8 cellular contexts compared by ENCODE assay signal in genomic region chr4:20544645-20545044, GRCh38.
DNase-seq lines count a peak whose midpoint lies in the region; ATAC-seq and TF ChIP-seq lines count a peak whose summit lies in the region.

No MANE protein-coding gene starts in this region.

- H3K36me3 ChIP-seq in HCT116 (ENCODE audit: control insufficient read depth in 1 of 2, insufficient read depth in 2 of 2, low read length in 2 of 2) (no peaks in the 10 kb centered on the region), OCI-LY3 (replicated peaks; ENCODE audit: low read depth, low read length) (no peaks in the 10 kb centered on the region), esophagus squamous epithelium (no peaks in the 10 kb centered on the region), psoas muscle (ENCODE audit: insufficient read depth in 1 of 2, low read depth in 1 of 2) (no peaks in the 10 kb centered on the region)

- no peaks in the 10 kb centered on the region for H3K9me2 ChIP-seq in HCT116 (ENCODE audit: insufficient read depth)

- H3K9me3 ChIP-seq in AG04450 (ENCODE audit: control insufficient read depth, insufficient read depth, low read length) (no peaks in the 10 kb centered on the region), HCT116 (ENCODE audit: control insufficient read depth in 1 of 2, insufficient read depth in 1 of 2, low read depth in 1 of 2, low read length in 2 of 2) (no peaks in the 10 kb centered on the region), OCI-LY3 (ENCODE audit: insufficient read depth, low read length) (no peaks in the 10 kb centered on the region), esophagus squamous epithelium (no peaks in the 10 kb centered on the region), psoas muscle (no peaks in the 10 kb centered on the region)

- ATAC-seq in HCT116 (peak; percentile 67; the same call in 1 of the 2 replicates), psoas muscle (peak in 2 of 4 donors; percentile 48 to 53), HG02610 (IDR thresholded peaks at IDR 0.05; ENCODE audit: unreplicated experiment) (no peak), GM18498 (IDR thresholded peaks at IDR 0.05; ENCODE audit: unreplicated experiment) (no peak)

- no peak overlapping the region for H2AFZ ChIP-seq in HCT116 (ENCODE audit: low read depth, low read length, poor library complexity, severe bottlenecking)
- H2AFZ ChIP-seq in OCI-LY3 (ENCODE audit: low read depth, low read length), result no peak overlapping the region

- CTCF ChIA-PET in AG04450 (lab: Charles Lee) (interaction anchor here (0.7 to 1.8 kb wide), 35 partner anchors 9 to 296 kb away, joined by 3 to 32 read pairs (median 5); no protein-coding TSS in a partner anchor), HCT116 (lab: Charles Lee) (interaction anchor here (1.6 kb wide), 2 partner anchors 123 to 141 kb away, joined by 4 to 6 read pairs; no protein-coding TSS in a partner anchor)

- H3K4me2 ChIP-seq in HCT116 (ENCODE audit: low read length), result no peak overlapping the region
- no peak overlapping the region for H3K4me2 ChIP-seq in OCI-LY3 (ENCODE audit: low read length)

- POLR2A ChIA-PET in AG04450 (lab: Yijun Ruan, JAX) (no interaction called here), HCT116 (lab: Charles Lee) (no interaction called here)

- TF ChIP-seq RAD21 in HCT116 (IDR thresholded peaks at IDR 0.05; ENCODE audit: low read depth), result peak; percentile 64

- no peaks in the 10 kb centered on the region for H4K20me1 ChIP-seq in HCT116 (ENCODE audit: insufficient read depth)
- H4K20me1 ChIP-seq in OCI-LY3 (ENCODE audit: insufficient read depth, low read length), result no peaks in the 10 kb centered on the region

- TF ChIP-seq CTCF in AG04450 (IDR thresholded peaks at IDR 0.05; ENCODE audit: low read depth, low read length) (peak; percentile 73), HCT116 (IDR thresholded peaks at IDR 0.05 in 2 of 3, conservative IDR thresholded peaks at IDR 0.05 in 1 of 3; ENCODE audit: borderline replicate concordance in 1 of 3, insufficient read depth in 1 of 3, low read depth in 2 of 3, low read length in 2 of 3) (peak; percentile 43 to 54 (median 46); a peak in 4 of 6 replicates), OCI-LY3 (IDR thresholded peaks at IDR 0.05; ENCODE audit: low read depth, low read length) (peak; percentile 56), esophagus squamous epithelium (IDR thresholded peaks at IDR 0.05) (peak in 4 of 6 experiments; percentile 37 to 49 (median 40)), psoas muscle (IDR thresholded peaks at IDR 0.05) (peak; percentile 45)

- no TSS peak for BruUV-seq in HCT116 (replicated peaks; lab: Mats Ljungman, UMichigan)

- no peak overlapping the region for H3K4me3 ChIP-seq in AG04450 (ENCODE audit: low read depth, low read length)
- no peak overlapping the region for H3K4me3 ChIP-seq in HCT116 (replicated peaks in 1 of 2; ENCODE audit: low read depth in 1 of 2, low read length in 2 of 2)
- no peak overlapping the region for H3K4me3 ChIP-seq in OCI-LY3 (ENCODE audit: low read length)
- no peak overlapping the region for H3K4me3 ChIP-seq in esophagus squamous epithelium
- H3K4me3 ChIP-seq in psoas muscle, result no peak overlapping the region

- no peak for DNase-seq in AG04450 (ENCODE audit: low read depth, low spot score)
- DNase-seq in HCT116 (ENCODE audit: low read depth, low spot score), result peak; percentile 8
- DNase-seq in esophagus squamous epithelium (lab: John Stamatoyannopoulos, UW), result no peak
- DNase-seq in psoas muscle, result no peak
- no peak for DNase-seq in activated CD4-positive, alpha-beta T cell treated with anti-CD3 and anti-CD28 coated beads, Interleukin-2, amount 50 U/mL, for 4 hours

- no peak overlapping the region for H3K9ac ChIP-seq in HCT116 (ENCODE audit: low read length)
- no peak overlapping the region for H3K9ac ChIP-seq in OCI-LY3 (ENCODE audit: low read length)

- H3K79me2 ChIP-seq in HCT116 (ENCODE audit: insufficient read depth, low read length) (no peaks in the 10 kb centered on the region), OCI-LY3 (ENCODE audit: low read length) (no peaks in the 10 kb centered on the region)

- RAD21 ChIA-PET in HCT116 (lab: Charles Lee; ENCODE audit: low non-redundant PET in 1 of 2, low total read pairs in 2 of 2, uncharacterized antibody in 2 of 2, unreplicated experiment in 2 of 2), result no interaction called here

- WGBS in esophagus squamous epithelium, 2 donors, result 18 to 30% methylated on average over 3 of the region's 3 CpGs
- WGBS in psoas muscle, 3 donors, result 43 to 44% (median 43%) methylated on average over 3 of the region's 3 CpGs

- H3K4me1 ChIP-seq in HCT116 (ENCODE audit: control insufficient read depth in 1 of 2, insufficient read depth in 2 of 2, low read length in 2 of 2) (no peaks in the 10 kb centered on the region), OCI-LY3 (ENCODE audit: low read length) (no peaks in the 10 kb centered on the region), esophagus squamous epithelium (no peaks in the 10 kb centered on the region), psoas muscle (no peaks in the 10 kb centered on the region)

- H3K27ac ChIP-seq in AG04450 (ENCODE audit: low read depth, low read length), result no peak overlapping the region
- no peak overlapping the region for H3K27ac ChIP-seq in HCT116 (ENCODE audit: low read depth, low read length)
- H3K27ac ChIP-seq in OCI-LY3 (ENCODE audit: low read length), result no peak overlapping the region
- no peak overlapping the region for H3K27ac ChIP-seq in esophagus squamous epithelium
- no peak overlapping the region for H3K27ac ChIP-seq in psoas muscle

- intact Hi-C loops in HCT116 (cut with micrococcal nuclease), result loop anchor here (1.0 to 10.0 kb wide), 4 partner anchors 122 to 1860 kb away; no protein-coding TSS in a partner anchor
- intact Hi-C loops in esophagus squamous epithelium (cut with DNase I), result no loop called here
- intact Hi-C loops in psoas muscle (cut with DNase I), result loop anchor here in 1 of 2 donors (10.0 kb wide), 1 partner anchor 120 kb away; no protein-coding TSS in a partner anchor

- TF ChIP-seq POLR2A in HCT116 (IDR thresholded peaks at IDR 0.05; ENCODE audit: borderline replicate concordance, extremely low read depth, insufficient read depth, insufficient read length) (no peak), esophagus squamous epithelium (IDR thresholded peaks at IDR 0.05) (no peak)

- H3K27me3 ChIP-seq in AG04450 (ENCODE audit: control insufficient read depth, insufficient read depth, low read length) (no peaks in the 10 kb centered on the region), HCT116 (ENCODE audit: insufficient read depth, low read length) (no peaks in the 10 kb centered on the region), OCI-LY3 (ENCODE audit: low read depth, low read length) (peaks cover 4% of the 10 kb centered on the region; the same call in 1 of the 2 replicates), esophagus squamous epithelium (no peaks in the 10 kb centered on the region), psoas muscle (ENCODE audit: insufficient read depth in 3 of 3, low read length in 2 of 3) (no peaks in the 10 kb centered on the region)

TF ChIP-seq in HCT116, 20 proteins besides CTCF, POLR2A, EP300 and RAD21:
- TF ChIP-seq ZNF274 (IDR thresholded peaks at IDR 0.05; ENCODE audit: low read depth, low read length) (no peak), SP1 (IDR thresholded peaks at IDR 0.05; ENCODE audit: low read depth) (no peak), YY1 (IDR thresholded peaks at IDR 0.05; ENCODE audit: extremely low read depth, insufficient replicate concordance, low read depth, low read length) (no peak), ELF1 (IDR thresholded peaks at IDR 0.05; ENCODE audit: borderline replicate concordance, low read depth) (no peak)
TF ChIP-seq in HCT116: peak in this region for 0.
